Comparison of ENCODE assay signal across 20 cellular contexts in the genomic region with DNA sequence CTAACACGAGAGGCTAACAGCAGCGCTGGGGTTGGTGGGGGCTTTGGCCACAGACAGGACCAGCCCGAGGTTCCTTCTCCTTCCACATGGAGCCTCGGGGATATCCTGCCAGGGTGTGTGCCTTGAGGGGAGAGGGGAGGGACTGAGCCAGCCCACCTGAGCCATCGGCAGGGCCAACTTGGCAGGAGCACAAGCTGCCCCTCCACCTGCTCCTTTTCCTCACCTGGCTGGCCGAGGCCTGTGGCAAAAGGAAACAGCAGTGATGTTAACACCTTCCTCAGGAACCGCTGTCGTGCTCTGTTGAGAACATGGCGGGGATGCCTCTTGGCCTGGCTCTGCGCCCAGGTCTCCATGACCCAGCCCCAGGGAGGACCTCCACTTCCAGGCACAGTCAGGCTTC.
"Had no signal": no experiment of that assay in that cellular context is flagged by ENCODE, and none has a peak within 500 bp of the region (broad histone marks: within the 10 kb centered on the region; RNA-seq: fewer than 3 reads in every experiment).

No MANE protein-coding gene starts in this region.

- FAIRE-seq: frontal cortex, kidney, pancreas, small intestine had no signal

- DNase-seq: colonic mucosa; effector CD4-positive, alpha-beta T cell; hypothalamus; kidney; mesendoderm; naive thymus-derived CD8-positive, alpha-beta T cell; nephron progenitor cell; occipital lobe; pancreas; small intestine; stimulated activated CD4-positive, alpha-beta T cell treated with anti-CD3 and anti-CD28 coated beads, Interleukin-15, amount 100 ng/mL, for 24 hours; stimulated activated CD4-positive, alpha-beta T cell treated with anti-CD3 and anti-CD28 coated beads, Interleukin-2, amount 100 ng/mL, for 48 hours; stimulated activated naive B cell treated with anti-CD40 and anti-IgM and Interleukin-4, amounts not matched to agents 10 μg/mL and 1 μg/mL and 100 μg/mL, for 72 hours; transverse colon had no signal

- H3K4me1 ChIP-seq: colonic mucosa, pancreas, right lobe of liver, transverse colon, vagina had no signal

- H3K36me3 ChIP-seq: colonic mucosa, pancreas, right lobe of liver, thoracic aorta, transverse colon, vagina had no signal

- H3K4me3 ChIP-seq: colonic mucosa, pancreas, right lobe of liver, thoracic aorta, transverse colon, vagina had no signal

- H3K4me1 Mint-ChIP-seq: naive thymus-derived CD8-positive, alpha-beta T cell had no signal

- H3K4me3 Mint-ChIP-seq: naive thymus-derived CD8-positive, alpha-beta T cell; nephron progenitor cell; stimulated activated naive B cell treated with anti-CD40 and anti-IgM and Interleukin-4, amounts not matched to agents 10 μg/mL and 1 μg/mL and 100 μg/mL, for 72 hours; stimulated activated naive CD8-positive, alpha-beta T cell treated with anti-CD3 and anti-CD28 coated beads, Interleukin-15, Interleukin-2, amounts not matched to agents 100 ng/mL and 50 ng/mL, for 24 hours had no signal

- ATAC-seq: left lobe of liver; naive thymus-derived CD8-positive, alpha-beta T cell; pancreas; right lobe of liver; stimulated activated naive B cell treated with anti-CD40 and anti-IgM and Interleukin-4, amounts not matched to agents 10 μg/mL and 1 μg/mL and 100 μg/mL, for 72 hours had no signal

- H3K27me3 ChIP-seq: colonic mucosa, pancreas, right lobe of liver, transverse colon, vagina had no signal

- H3K27ac ChIP-seq: colonic mucosa, pancreas, right lobe of liver, thoracic aorta, transverse colon, vagina had no signal

- H3K36me3 Mint-ChIP-seq: naive thymus-derived CD8-positive, alpha-beta T cell; stimulated activated naive B cell treated with anti-CD40 and anti-IgM and Interleukin-4, amounts not matched to agents 10 μg/mL and 1 μg/mL and 100 μg/mL, for 72 hours had no signal

- H3K9me3 ChIP-seq: colonic mucosa, pancreas, right lobe of liver, thoracic aorta, transverse colon, vagina had no signal

- H3K27ac Mint-ChIP-seq: naive thymus-derived CD8-positive, alpha-beta T cell; stimulated activated naive B cell treated with anti-CD40 and anti-IgM and Interleukin-4, amounts not matched to agents 10 μg/mL and 1 μg/mL and 100 μg/mL, for 72 hours; stimulated activated naive CD8-positive, alpha-beta T cell treated with anti-CD3 and anti-CD28 coated beads, Interleukin-15, Interleukin-2, amounts not matched to agents 100 ng/mL and 50 ng/mL, for 24 hours had no signal
